ENCODE assay signal across 24 cellular contexts in the genomic region with DNA sequence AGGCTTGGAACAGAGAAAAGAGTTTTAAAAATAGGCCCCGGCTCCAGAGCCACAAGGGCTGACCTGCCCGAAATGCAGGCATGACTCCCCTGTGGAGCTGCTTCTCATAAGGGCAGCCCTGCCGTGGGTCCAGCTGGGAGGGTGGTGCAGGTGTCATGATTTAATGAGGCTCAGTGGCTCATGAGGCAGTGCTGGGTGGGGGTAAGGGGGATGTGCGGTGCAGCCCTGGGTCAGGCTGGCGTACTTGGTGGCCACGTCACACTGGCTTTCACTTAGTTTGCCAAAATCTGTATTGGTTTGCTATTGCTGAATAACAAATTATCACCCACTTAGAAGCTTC. TPM values are rescaled to one million over a fixed set of nuclear protein-coding genes. Genes with fewer than 3 reads are reported as not detected.
DNase-seq lines count a peak whose midpoint lies in the region; ATAC-seq and TF ChIP-seq lines count a peak whose summit lies in the region.
"Had no signal": no experiment of that assay in that cellular context is flagged by ENCODE, and none has a peak within 500 bp of the region (broad histone marks: within the 10 kb centered on the region; RNA-seq: fewer than 3 reads in every experiment).

No MANE protein-coding gene starts in this region.

- H3K79me1 ChIP-seq in H9 (ENCODE audit: insufficient read depth, low read depth, low read length, poor library complexity, severe bottlenecking) = no peaks in the 10 kb centered on the region

- no peak overlapping the region for H3T11ph ChIP-seq in H9 (ENCODE audit: low read length)

- no peak overlapping the region for H3K9ac ChIP-seq in H9 (ENCODE audit: extremely low read depth, insufficient read length, low read length)

- no TSS peak for BruUV-seq in PC-9 (replicated peaks; lab: Mats Ljungman, UMichigan)

- POLR2A ChIA-PET in activated CD4-positive, alpha-beta memory T cell treated with anti-CD3 and anti-CD28 coated beads for 36 hours (lab: Charles Lee) = no interaction called here
- POLR2A ChIA-PET in activated CD4-positive, alpha-beta memory T cell treated with anti-CD3 and anti-CD28 coated beads, Interleukin-2, amount 10 ng/mL, durations not matched to agents 7 days and 5 days (lab: Charles Lee) = no interaction called here
- POLR2A ChIA-PET in PC-9 (lab: Charles Lee; ENCODE audit: unreplicated experiment) = interaction anchor here (0.5 kb wide), 1 partner anchor 1003 kb away, joined by 4 read pairs; no protein-coding TSS in a partner anchor

- no peak for ATAC-seq in HG02623 (IDR thresholded peaks at IDR 0.05; ENCODE audit: unreplicated experiment)

- H4K20me1 ChIP-seq in H9 (ENCODE audit: control insufficient read depth, insufficient read depth, insufficient read length) = no peaks in the 10 kb centered on the region
- no peaks in the 10 kb centered on the region for H4K20me1 ChIP-seq in PC-9 (ENCODE audit: insufficient read depth)

- H3K4me3 Mint-ChIP-seq in activated CD4-positive, alpha-beta memory T cell treated with anti-CD3 and anti-CD28 coated beads for 36 hours = no peak overlapping the region
- H3K4me3 Mint-ChIP-seq in activated CD4-positive, alpha-beta memory T cell treated with anti-CD3 and anti-CD28 coated beads, Interleukin-2, amount 10 ng/mL, durations not matched to agents 7 days and 5 days = no peak overlapping the region
- no peak overlapping the region for H3K4me3 Mint-ChIP-seq in H9
- H3K4me3 Mint-ChIP-seq: CD4-positive, alpha-beta T cell had no signal

- H3K4ac ChIP-seq in H9 (ENCODE audit: low read depth, low read length) = no peak overlapping the region

- H3K23me2 ChIP-seq in H9 (ENCODE audit: insufficient read length, low read depth, low read length, poor library complexity, severe bottlenecking) = no peaks in the 10 kb centered on the region

- no peak overlapping the region for H4K8ac ChIP-seq in H9 (replicated peaks; ENCODE audit: insufficient read length, low read depth, low read length)

- H2AFZ ChIP-seq in H9 (ENCODE audit: low read length) (no peak overlapping the region), PC-9 (no peak overlapping the region)

- no peaks in the 10 kb centered on the region for H3K9me2 ChIP-seq in PC-9 (ENCODE audit: insufficient read depth)

- H3K36me3 ChIP-seq in PC-9 (ENCODE audit: low read depth) = no peaks in the 10 kb centered on the region
- H3K36me3 ChIP-seq: BE2C had no signal

- H3K27ac Mint-ChIP-seq in activated CD4-positive, alpha-beta memory T cell treated with anti-CD3 and anti-CD28 coated beads for 36 hours = no peak overlapping the region
- no peak overlapping the region for H3K27ac Mint-ChIP-seq in activated CD4-positive, alpha-beta memory T cell treated with anti-CD3 and anti-CD28 coated beads, Interleukin-2, amount 10 ng/mL, durations not matched to agents 7 days and 5 days
- H3K27ac Mint-ChIP-seq in H9 = no peak overlapping the region
- H3K27ac Mint-ChIP-seq: CD4-positive, alpha-beta T cell had no signal

- no peak overlapping the region for H2BK12ac ChIP-seq in H9 (ENCODE audit: insufficient read length, low read depth, low read length)

- no peak overlapping the region for H3K18ac ChIP-seq in H9 (ENCODE audit: insufficient read length, low read depth, low read length)

- no peak overlapping the region for H3K4me3 ChIP-seq in PC-9

- WGBS in H9 (ENCODE audit: extremely low coverage, insufficient read length, low lambda C conversion rate) = no CpG with 5 or more reads among the region's 6 CpGs

- peaks cover 5% of the 10 kb centered on the region for H3K27me3 Mint-ChIP-seq in activated CD4-positive, alpha-beta memory T cell treated with anti-CD3 and anti-CD28 coated beads for 36 hours
- H3K27me3 Mint-ChIP-seq in activated CD4-positive, alpha-beta memory T cell treated with anti-CD3 and anti-CD28 coated beads, Interleukin-2, amount 10 ng/mL, durations not matched to agents 7 days and 5 days = peaks cover 10% of the 10 kb centered on the region
- H3K27me3 Mint-ChIP-seq in H9 (ENCODE audit: low read depth) = peaks cover 1% of the 10 kb centered on the region; the same call in 1 of the 2 replicates

- intact Hi-C loops in activated CD4-positive, alpha-beta memory T cell treated with anti-CD3 and anti-CD28 coated beads for 36 hours (cut with micrococcal nuclease) = no loop called here
- intact Hi-C loops in posterior vena cava (cut with DNase I) = loop anchor here in 1 of 2 donors (5.0 kb wide), 1 partner anchor 1687 kb away; no protein-coding TSS in a partner anchor
- intact Hi-C loops in PC-9 (cut with micrococcal nuclease; ENCODE audit: unreplicated experiment) = no loop called here

- TF ChIP-seq CTCF in H9 (conservative IDR thresholded peaks at IDR 0.05) (no peak), PC-9 (conservative IDR thresholded peaks at IDR 0.05) (no peak)

- no peaks in the 10 kb centered on the region for H3K4me1 Mint-ChIP-seq in activated CD4-positive, alpha-beta memory T cell treated with anti-CD3 and anti-CD28 coated beads for 36 hours (ENCODE audit: low read depth)
- no peaks in the 10 kb centered on the region for H3K4me1 Mint-ChIP-seq in activated CD4-positive, alpha-beta memory T cell treated with anti-CD3 and anti-CD28 coated beads, Interleukin-2, amount 10 ng/mL, durations not matched to agents 7 days and 5 days
- no peaks in the 10 kb centered on the region; a peak in 1 of 4 replicates for H3K4me1 Mint-ChIP-seq in H9

- H3F3A ChIP-seq in PC-9 (ENCODE audit: insufficient read depth, low read depth) = no peaks in the 10 kb centered on the region

- H3K79me2 ChIP-seq in H9 (ENCODE audit: insufficient read depth, low read length) = no peaks in the 10 kb centered on the region
- no peaks in the 10 kb centered on the region for H3K79me2 ChIP-seq in PC-9 (ENCODE audit: low read depth)

- CTCF ChIA-PET in activated CD4-positive, alpha-beta memory T cell treated with anti-CD3 and anti-CD28 coated beads for 36 hours (lab: Charles Lee) = no interaction called here
- CTCF ChIA-PET in activated CD4-positive, alpha-beta memory T cell treated with anti-CD3 and anti-CD28 coated beads, Interleukin-2, amount 10 ng/mL, durations not matched to agents 7 days and 5 days (lab: Charles Lee) = no interaction called here
- CTCF ChIA-PET in PC-9 (lab: Charles Lee) = no interaction called here

- no peak overlapping the region for H4K5ac ChIP-seq in H9 (ENCODE audit: insufficient read length, low read depth, low read length)

- H3K4me1 ChIP-seq in H9 (ENCODE audit: insufficient read depth, low read length) = no peaks in the 10 kb centered on the region
- no peaks in the 10 kb centered on the region for H3K4me1 ChIP-seq in PC-9 (replicated peaks; ENCODE audit: insufficient read depth)
- H3K4me1 ChIP-seq: Caco-2 had no signal

- no peak overlapping the region for H2AK5ac ChIP-seq in H9 (ENCODE audit: insufficient read length, low read length)

- H3K27me3 ChIP-seq in H9 (ENCODE audit: insufficient read depth, low read length) (no peaks in the 10 kb centered on the region), PC-9 (ENCODE audit: insufficient read depth, low read depth) (no peaks in the 10 kb centered on the region)
- H3K27me3 ChIP-seq: BE2C had no signal

- H2BK5ac ChIP-seq in H9 (ENCODE audit: insufficient read length, low read length) = no peak overlapping the region

- H3K4me2 ChIP-seq in H9 (ENCODE audit: insufficient read depth, insufficient read length, low read length) (no peak overlapping the region), PC-9 (no peak overlapping the region)

- H3K56ac ChIP-seq in H9 (ENCODE audit: insufficient read length, low read depth, low read length) = no peak overlapping the region

- H3K23ac ChIP-seq in H9 (ENCODE audit: insufficient read length, low read depth, low read length) = no peak overlapping the region

- no peak overlapping the region for H2BK15ac ChIP-seq in H9 (ENCODE audit: low read depth, low read length)

- H3K27ac ChIP-seq in H9 (ENCODE audit: insufficient read length, low read depth, low read length) (no peak overlapping the region), PC-9 (no peak overlapping the region)

- no peak overlapping the region for H2BK20ac ChIP-seq in H9 (ENCODE audit: low read depth, low read length, poor library complexity, severe bottlenecking)

- H3K9me3 ChIP-seq in H9 (ENCODE audit: control insufficient read depth, low read depth, low read length) (no peaks in the 10 kb centered on the region), PC-9 (ENCODE audit: insufficient read depth, low read depth) (no peaks in the 10 kb centered on the region)
- H3K9me3 ChIP-seq: BE2C, Caco-2 had no signal

- H2BK120ac ChIP-seq in H9 (ENCODE audit: low read depth, low read length, poor library complexity, severe bottlenecking) = no peak overlapping the region

- H3K9me3 Mint-ChIP-seq in activated CD4-positive, alpha-beta memory T cell treated with anti-CD3 and anti-CD28 coated beads for 36 hours = no peaks in the 10 kb centered on the region
- no peaks in the 10 kb centered on the region for H3K9me3 Mint-ChIP-seq in activated CD4-positive, alpha-beta memory T cell treated with anti-CD3 and anti-CD28 coated beads, Interleukin-2, amount 10 ng/mL, durations not matched to agents 7 days and 5 days
- H3K9me3 Mint-ChIP-seq in H9 = peaks cover 0 to 1% of the 10 kb centered on the region in 2 experiments; a peak in 3 of 5 replicates
- H3K9me3 Mint-ChIP-seq: CD4-positive, alpha-beta T cell had no signal

- H3K14ac ChIP-seq in H9 (ENCODE audit: insufficient read depth, low read length) = no peak overlapping the region

- peak; percentile 0 for DNase-seq in activated CD4-positive, alpha-beta memory T cell treated with anti-CD3 and anti-CD28 coated beads for 36 hours
- no peak for DNase-seq in activated CD4-positive, alpha-beta memory T cell treated with anti-CD3 and anti-CD28 coated beads, Interleukin-2, amount 10 ng/mL, durations not matched to agents 7 days and 5 days
- peak; percentile 17 for DNase-seq in H9
- DNase-seq in islet precursor cell = peak; percentile 49
- DNase-seq in posterior vena cava (ENCODE audit: low spot score) = peak; percentile 54
- no peak for DNase-seq in C1 segment of cervical spinal cord (lab: John Stamatoyannopoulos, UW)
- no peak for DNase-seq in PC-9
- DNase-seq: 8988T; BE2C; Caco-2; DMS153; GDM1; HCEC 1CT; KG1; NCI-H1105 treated with DMSO at 0.1 percent for 48 hours; NCI-H1694 treated with DMSO at 0.1 percent for 48 hours; NCI-H748 treated with DMSO at 0.1 percent for 48 hours; NK-92 treated with Interleukin-12 subunit alpha and Interleukin-12 subunit beta, amount 100 ng/mL, for 24 hours; SHP77 treated with DMSO at 0.1 percent for 48 hours had no signal

- no peak overlapping the region for H4K91ac ChIP-seq in H9 (ENCODE audit: insufficient read length, low read depth, low read length)

- H3K36me3 Mint-ChIP-seq in activated CD4-positive, alpha-beta memory T cell treated with anti-CD3 and anti-CD28 coated beads for 36 hours = no peaks in the 10 kb centered on the region
- H3K36me3 Mint-ChIP-seq in activated CD4-positive, alpha-beta memory T cell treated with anti-CD3 and anti-CD28 coated beads, Interleukin-2, amount 10 ng/mL, durations not matched to agents 7 days and 5 days (ENCODE audit: low read depth) = no peaks in the 10 kb centered on the region
- no peaks in the 10 kb centered on the region for H3K36me3 Mint-ChIP-seq in H9 (ENCODE audit: insufficient read depth in 1 of 3, low read depth in 3 of 3)

RNA-seq across cellular contexts. Expression of gene HJURP, which starts 33.6 kb away (rescaled TPM):
- 100 to 1,000 TPM in 1 of 2 experiments, 10 to 100 TPM in 1; 98.4 to 102 TPM for total RNA-seq in activated CD4-positive, alpha-beta memory T cell treated with anti-CD3 and anti-CD28 coated beads for 36 hours
- 100 to 1,000 TPM; 126 to 129 TPM for total RNA-seq in activated CD4-positive, alpha-beta memory T cell treated with anti-CD3 and anti-CD28 coated beads, Interleukin-2, amount 10 ng/mL, durations not matched to agents 7 days and 5 days
- total RNA-seq in H9 (2021) = 49.7 and 52.6 TPM in 2 replicates
- under 1 TPM in 1 of 2 donors, not detected in 1; 0.42 TPM for total RNA-seq in posterior vena cava
- total RNA-seq in PC-9 (2021) = 109 TPM in 2 replicates

RNA-seq across cellular contexts. Expression of gene MROH2A, which starts 42.6 kb away (rescaled TPM):
- not detected for total RNA-seq in activated CD4-positive, alpha-beta memory T cell treated with anti-CD3 and anti-CD28 coated beads for 36 hours
- not detected for total RNA-seq in activated CD4-positive, alpha-beta memory T cell treated with anti-CD3 and anti-CD28 coated beads, Interleukin-2, amount 10 ng/mL, durations not matched to agents 7 days and 5 days
- total RNA-seq in H9 (2021) = not detected in 2 replicates
- not detected for total RNA-seq in posterior vena cava
- total RNA-seq in PC-9 (2021) = 1.4 and 2.9 TPM in 2 replicates
- total RNA-seq: Caco-2; CD4-positive, alpha-beta T cell; NCI-H460; OCI-LY7; RPMI7951 had no signal

Comparison
In these comparisons a context has a peak if more than half of its experiments do, and no peak if none do; other contexts are left out.
1. DNase-seq: peak in activated CD4-positive, alpha-beta memory T cell treated with anti-CD3 and anti-CD28 coated beads for 36 hours (single experiment), H9 (single experiment), islet precursor cell (single experiment) and posterior vena cava (single experiment); none in activated CD4-positive, alpha-beta memory T cell treated with anti-CD3 and anti-CD28 coated beads, Interleukin-2, amount 10 ng/mL, durations not matched to agents 7 days and 5 days (single experiment), C1 segment of cervical spinal cord (0 of 14) and PC-9 (0 of 2).
2. RNA of gene HJURP, which starts 33.6 kb away (total RNA-seq): 126 to 129 TPM in activated CD4-positive, alpha-beta memory T cell treated with anti-CD3 and anti-CD28 coated beads, Interleukin-2, amount 10 ng/mL, durations not matched to agents 7 days and 5 days, 109 TPM in PC-9, 98.4 to 102 TPM in activated CD4-positive, alpha-beta memory T cell treated with anti-CD3 and anti-CD28 coated beads for 36 hours and 49.7 to 52.6 TPM in H9; 0.42 TPM in posterior vena cava; every median in the first group is over 10 times any median in the second.